In genomic region chr5:123819818-123820217, GRCh38 we compare ENCODE assay signal across 12 cellular contexts.
A peak's percentile ranks its signal among the peaks of the same experiment; 100 is the strongest.
DNase-seq lines count a peak whose midpoint lies in the region; ATAC-seq, FAIRE-seq and TF ChIP-seq lines count a peak whose summit lies in the region.
"Had no signal": no experiment of that assay in that cellular context is flagged by ENCODE, and none has a peak within 500 bp of the region (broad histone marks: within the 10 kb centered on the region; RNA-seq: fewer than 3 reads in every experiment).

No MANE protein-coding gene starts in this region.

- TF ChIP-seq RAD21 in HepG2 (CRISPR knock-in tag; IDR thresholded peaks at IDR 0.05) = no peak

- CTCF ChIA-PET in HepG2 (lab: Yijun Ruan, JAX; ENCODE audit: low intra/inter-chr PET ratio, low total read pairs) = no interaction called here

- no peak for ATAC-seq in HepG2
- ATAC-seq in right lobe of liver = no peak
- no peak for ATAC-seq in activated naive CD8-positive, alpha-beta T cell treated with anti-CD3 and anti-CD28 coated beads, Interleukin-2, amount 50 U/mL, for 24 hours
- no peak for ATAC-seq in HG02678 (IDR thresholded peaks at IDR 0.05; ENCODE audit: unreplicated experiment)

- 3% methylated on average over 4 of the region's 4 CpGs for WGBS in HepG2 (ENCODE audit: low lambda C conversion rate)
- 71% methylated on average over 2 of the region's 4 CpGs for WGBS in right lobe of liver (ENCODE audit: insufficient coverage, low coverage, low lambda C conversion rate, missing lambda C conversion rate)
- WGBS in ovary, 3 donors = 79 to 85% (median 85%) methylated on average over 4 of the region's 4 CpGs

- H3K4me3 ChIP-seq in HepG2 (replicated peaks in 1 of 3; ENCODE audit: insufficient read depth in 1 of 3, low read depth in 2 of 3, low read length in 3 of 3) (no peak overlapping the region), right lobe of liver (no peak overlapping the region), ovary (no peak overlapping the region)

- no peaks in the 10 kb centered on the region; a peak in 1 of 5 replicates for H3K27me3 ChIP-seq in HepG2 (ENCODE audit: control insufficient read depth in 1 of 2, insufficient read depth in 2 of 2, low read length in 2 of 2)
- no peaks in the 10 kb centered on the region for H3K27me3 ChIP-seq in right lobe of liver
- no peaks in the 10 kb centered on the region for H3K27me3 ChIP-seq in ovary

- H3K27ac Mint-ChIP-seq in activated naive CD8-positive, alpha-beta T cell treated with anti-CD3 and anti-CD28 coated beads, Interleukin-2, amount 50 U/mL, for 24 hours = no peak overlapping the region
- H3K27ac Mint-ChIP-seq: activated naive CD8-positive, alpha-beta T cell treated with anti-CD3 and anti-CD28 coated beads for 36 hours had no signal

- BruUV-seq in HepG2 (replicated peaks; lab: Mats Ljungman, UMichigan) = no TSS peak

- no peak overlapping the region for H3K9ac ChIP-seq in HepG2 (ENCODE audit: insufficient read depth, low read depth, low read length)

- FAIRE-seq in HepG2 (lab: Jason Lieb, UNC) = no peak

- H3K9me3 ChIP-seq in HepG2 (ENCODE audit: low read length) (peaks cover 47% of the 10 kb centered on the region), right lobe of liver (no peaks in the 10 kb centered on the region), ovary (no peaks in the 10 kb centered on the region)

- TF ChIP-seq CTCF in HepG2 (CRISPR knock-in tag; IDR thresholded peaks at IDR 0.05) (no peak), right lobe of liver (IDR thresholded peaks at IDR 0.05) (no peak), ovary (IDR thresholded peaks at IDR 0.05) (no peak)

- intact Hi-C loops in HepG2 (cut with micrococcal nuclease; ENCODE audit: unreplicated experiment) = no loop called here
- intact Hi-C loops in right lobe of liver (cut with DNase I) = no loop called here
- intact Hi-C loops in ovary (cut with DNase I) = no loop called here

- in situ Hi-C loops in HepG2 (cut with HindIII; ENCODE audit: extremely low pct_ligation_motif_present, low pct_unique_long_range_greater_than_20kb) = no loop called here

- H3K9me3 Mint-ChIP-seq in activated naive CD8-positive, alpha-beta T cell treated with anti-CD3 and anti-CD28 coated beads, Interleukin-2, amount 50 U/mL, for 24 hours = peaks cover 2% of the 10 kb centered on the region
- H3K9me3 Mint-ChIP-seq: activated naive CD8-positive, alpha-beta T cell treated with anti-CD3 and anti-CD28 coated beads for 36 hours had no signal

- no peak overlapping the region for H2AFZ ChIP-seq in HepG2 (ENCODE audit: low read length)

- no peaks in the 10 kb centered on the region for H3K79me2 ChIP-seq in HepG2 (ENCODE audit: insufficient read depth, low read length)

- H3K4me1 ChIP-seq in HepG2 (ENCODE audit: insufficient read depth, low read length) (no peaks in the 10 kb centered on the region), right lobe of liver (no peaks in the 10 kb centered on the region), ovary (ENCODE audit: insufficient read depth) (no peaks in the 10 kb centered on the region)

- H3K27me3 Mint-ChIP-seq in activated naive CD8-positive, alpha-beta T cell treated with anti-CD3 and anti-CD28 coated beads, Interleukin-2, amount 50 U/mL, for 24 hours = no peaks in the 10 kb centered on the region
- H3K27me3 Mint-ChIP-seq: activated naive CD8-positive, alpha-beta T cell treated with anti-CD3 and anti-CD28 coated beads for 36 hours had no signal

- DNase-seq in HepG2 (ENCODE audit: low spot score) = peak; percentile 35
- DNase-seq in right lobe of liver = no peak
- peak; percentile 89 for DNase-seq in amniotic stem cell (lab: John Stamatoyannopoulos, UW)
- DNase-seq in hepatic stellate cell (ENCODE audit: low spot score) = peak; percentile 11
- no peak for DNase-seq in ovary
- DNase-seq in activated naive CD8-positive, alpha-beta T cell treated with anti-CD3 and anti-CD28 coated beads, Interleukin-2, amount 50 U/mL, for 24 hours = no peak
- no peak for DNase-seq in effector CD4-positive, alpha-beta T cell
- DNase-seq: activated naive CD8-positive, alpha-beta T cell treated with anti-CD3 and anti-CD28 coated beads for 36 hours; DMS 273 treated with DMSO at 0.1 percent for 48 hours; hypothalamus; posterior cingulate gyrus had no signal

- H3K36me3 ChIP-seq in HepG2 (replicated peaks in 1 of 2; ENCODE audit: control insufficient read depth in 1 of 2, insufficient read depth in 2 of 2, low read length in 2 of 2) (no peaks in the 10 kb centered on the region), right lobe of liver (no peaks in the 10 kb centered on the region), ovary (no peaks in the 10 kb centered on the region)

- H3K27ac ChIP-seq in HepG2 (ENCODE audit: extremely low read length, insufficient read depth, low read length) = no peak overlapping the region
- no peak overlapping the region for H3K27ac ChIP-seq in right lobe of liver
- H3K27ac ChIP-seq in ovary = no peak overlapping the region

- POLR2A ChIA-PET in HepG2 (lab: Yijun Ruan, JAX) = no interaction called here

- no peak overlapping the region for H3K4me3 Mint-ChIP-seq in activated naive CD8-positive, alpha-beta T cell treated with anti-CD3 and anti-CD28 coated beads, Interleukin-2, amount 50 U/mL, for 24 hours
- H3K4me3 Mint-ChIP-seq: activated naive CD8-positive, alpha-beta T cell treated with anti-CD3 and anti-CD28 coated beads for 36 hours had no signal

- no peak for TF ChIP-seq POLR2A in HepG2 (IDR thresholded peaks at IDR 0.05; ENCODE audit: insufficient read depth in 1 of 2, low read depth in 2 of 2, low read length in 2 of 2)
- no peak for TF ChIP-seq POLR2A in right lobe of liver (IDR thresholded peaks at IDR 0.05)
- no peak for TF ChIP-seq POLR2A in ovary (IDR thresholded peaks at IDR 0.05)

- H3K4me1 Mint-ChIP-seq in activated naive CD8-positive, alpha-beta T cell treated with anti-CD3 and anti-CD28 coated beads, Interleukin-2, amount 50 U/mL, for 24 hours = no peaks in the 10 kb centered on the region
- H3K4me1 Mint-ChIP-seq: activated naive CD8-positive, alpha-beta T cell treated with anti-CD3 and anti-CD28 coated beads for 36 hours had no signal

- no peak overlapping the region for H3K4me2 ChIP-seq in HepG2 (ENCODE audit: low read depth, low read length)

- TF ChIP-seq EP300 in HepG2 (IDR thresholded peaks at IDR 0.05; ENCODE audit: low read depth in 2 of 2, low read length in 2 of 2) (no peak), HepG2 (CRISPR knock-in tag; IDR thresholded peaks at IDR 0.05; ENCODE audit: borderline replicate concordance) (no peak), ovary (IDR thresholded peaks at IDR 0.05) (no peak)

- no peaks in the 10 kb centered on the region for H3K36me3 Mint-ChIP-seq in activated naive CD8-positive, alpha-beta T cell treated with anti-CD3 and anti-CD28 coated beads, Interleukin-2, amount 50 U/mL, for 24 hours (ENCODE audit: low read depth)
- H3K36me3 Mint-ChIP-seq: activated naive CD8-positive, alpha-beta T cell treated with anti-CD3 and anti-CD28 coated beads for 36 hours had no signal

- H4K20me1 ChIP-seq in HepG2 (ENCODE audit: insufficient read depth, low read length) = no peaks in the 10 kb centered on the region

TF ChIP-seq in HepG2, 621 proteins besides CTCF, POLR2A, EP300 and RAD21:
- no peak for TF ChIP-seq ZNF296 (CRISPR knock-in tag; conservative IDR thresholded peaks at IDR 0.05)
- no peak for TF ChIP-seq ZNF20 (CRISPR knock-in tag; IDR thresholded peaks at IDR 0.05)
- no peak for TF ChIP-seq ZMYM3 (CRISPR knock-in tag; IDR thresholded peaks at IDR 0.05)
- TF ChIP-seq ZNF619 (CRISPR knock-in tag; IDR thresholded peaks at IDR 0.05) = no peak
- TF ChIP-seq NKX3-1 (CRISPR knock-in tag; IDR thresholded peaks at IDR 0.05) = no peak
- TF ChIP-seq NR0B2 (CRISPR knock-in tag; IDR thresholded peaks at IDR 0.05) = no peak
- TF ChIP-seq ZNF724P (CRISPR knock-in tag; IDR thresholded peaks at IDR 0.05; ENCODE audit: borderline replicate concordance) = no peak
- TF ChIP-seq ZNF850 (CRISPR knock-in tag; conservative IDR thresholded peaks at IDR 0.05) = no peak
- TF ChIP-seq ZNF432 (CRISPR knock-in tag; IDR thresholded peaks at IDR 0.05; ENCODE audit: borderline replicate concordance) = no peak
- TF ChIP-seq ZMYM2 (CRISPR knock-in tag; IDR thresholded peaks at IDR 0.05) = no peak
- TF ChIP-seq POLR2AphosphoS5 (IDR thresholded peaks at IDR 0.05; ENCODE audit: low read depth, low read length) = no peak
- TF ChIP-seq PAX8 (CRISPR knock-in tag; IDR thresholded peaks at IDR 0.05; ENCODE audit: borderline replicate concordance) = no peak
- TF ChIP-seq XRCC5 (optimal IDR thresholded peaks at IDR 0.05; ENCODE audit: low read length) = no peak
- no peak for TF ChIP-seq CENPBD1 (CRISPR knock-in tag; IDR thresholded peaks at IDR 0.05; ENCODE audit: borderline replicate concordance, low read depth)
- TF ChIP-seq ZBTB34 (CRISPR knock-in tag; IDR thresholded peaks at IDR 0.05) = no peak
TF ChIP-seq in HepG2: peak in this region for 0.

Comparison
In these comparisons a context has a peak if more than half of its experiments do, and no peak if none do; other contexts are left out.
1. DNase-seq: peak in HepG2 (single experiment), amniotic stem cell (single experiment) and hepatic stellate cell (single experiment); none in right lobe of liver (0 of 3), ovary (0 of 5), activated naive CD8-positive, alpha-beta T cell treated with anti-CD3 and anti-CD28 coated beads, Interleukin-2, amount 50 U/mL, for 24 hours (single experiment) and effector CD4-positive, alpha-beta T cell (single experiment).